15 cellular contexts compared by ENCODE assay signal in the genomic region with DNA sequence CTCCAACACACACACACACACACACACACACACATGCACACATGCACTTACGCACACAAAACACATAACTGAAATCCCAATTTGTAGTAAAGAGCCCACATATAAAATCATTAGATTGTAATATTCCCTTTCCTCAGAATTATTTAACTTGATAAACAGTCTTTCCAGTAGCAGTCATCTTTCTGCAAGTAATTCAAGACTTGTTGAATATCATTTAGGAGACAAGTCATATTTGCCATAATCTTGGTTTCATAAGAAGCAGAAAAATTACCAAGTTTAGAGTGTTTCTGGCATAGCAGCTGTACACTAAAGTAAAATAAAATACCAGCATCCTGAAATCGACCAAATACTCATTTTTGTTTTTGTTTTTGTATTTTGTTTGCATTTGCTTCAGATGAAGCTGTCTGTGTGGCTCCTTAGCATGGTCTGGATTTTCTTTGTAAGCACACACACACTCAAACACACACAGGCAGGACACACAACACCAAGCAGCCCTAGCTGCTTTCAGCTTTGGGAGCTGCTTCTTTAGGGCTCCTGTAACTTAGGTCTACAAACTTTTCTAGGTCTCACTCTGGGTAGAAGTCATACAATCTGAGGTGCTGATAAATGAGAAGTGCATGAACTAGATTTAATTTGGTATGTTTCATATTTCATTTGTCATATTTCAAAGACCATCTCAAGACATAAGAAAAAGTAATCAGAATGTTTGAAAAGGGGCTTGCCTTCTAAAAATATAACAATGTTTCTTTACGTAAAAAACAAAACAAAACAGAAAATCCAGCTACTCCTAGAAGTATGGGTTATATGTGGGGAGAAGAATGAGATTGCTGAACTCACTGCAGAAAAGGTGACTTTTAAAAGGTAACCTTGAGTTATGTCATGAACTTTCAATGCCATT. TPM values are rescaled to one million over a fixed set of nuclear protein-coding genes. Genes with fewer than 3 reads are reported as not detected.
DNase-seq lines count a peak whose midpoint lies in the region; TF ChIP-seq lines count a peak whose summit lies in the region.
"Had no signal": no experiment of that assay in that cellular context is flagged by ENCODE, and none has a peak within 500 bp of the region (broad histone marks: within the 10 kb centered on the region; RNA-seq: fewer than 3 reads in every experiment).

No MANE protein-coding gene starts in this region.

- peaks cover 5% of the 10 kb centered on the region for H3K27me3 Mint-ChIP-seq in endothelial cell (ENCODE audit: unreplicated experiment)

- H3K9ac ChIP-seq in mesendoderm (ENCODE audit: low read length) = peak overlapping the region; percentile 43

- no peaks in the 10 kb centered on the region for H3K9me3 ChIP-seq in vagina
- H3K9me3 ChIP-seq: colonic mucosa had no signal

- H3K4me1 Mint-ChIP-seq in endothelial cell (ENCODE audit: unreplicated experiment) = peaks cover 54% of the 10 kb centered on the region

- TF ChIP-seq POLR2A in vagina (IDR thresholded peaks at IDR 0.05) = no peak

- H3K4me1 ChIP-seq in mesendoderm (ENCODE audit: control insufficient read depth, low read depth, low read length) (peaks cover 7% of the 10 kb centered on the region), vagina (no peaks in the 10 kb centered on the region)
- H3K4me1 ChIP-seq: colonic mucosa had no signal

- no peak overlapping the region for H3K18ac ChIP-seq in mesendoderm (ENCODE audit: low read length)

- H3K4me2 ChIP-seq in mesendoderm (ENCODE audit: low read length) = peak overlapping the region; percentile 14

- H3K27me3 ChIP-seq in mesendoderm (ENCODE audit: insufficient read depth, low read length, poor library complexity) (no peaks in the 10 kb centered on the region), vagina (no peaks in the 10 kb centered on the region)

- H3K36me3 Mint-ChIP-seq in endothelial cell (ENCODE audit: low read depth, unreplicated experiment) = no peaks in the 10 kb centered on the region

- no CpG with 5 or more reads among the region's 3 CpGs for WGBS in mesendoderm (ENCODE audit: extremely low coverage, insufficient coverage, low lambda C conversion rate)

- H3K79me2 ChIP-seq in mesendoderm (ENCODE audit: control insufficient read depth, insufficient read depth, low read length) = peaks cover 68% of the 10 kb centered on the region

- intact Hi-C loops in vagina (cut with DNase I) = no loop called here

- H3K23ac ChIP-seq in mesendoderm (ENCODE audit: low read length) = no peak overlapping the region

- no peak overlapping the region for H2BK5ac ChIP-seq in mesendoderm (ENCODE audit: low read length)

- H3K36me3 ChIP-seq in mesendoderm (ENCODE audit: control insufficient read depth, insufficient read depth, low read length) (no peaks in the 10 kb centered on the region), vagina (no peaks in the 10 kb centered on the region)
- H3K36me3 ChIP-seq: colonic mucosa had no signal

- TF ChIP-seq CTCF in endothelial cell (IDR thresholded peaks at IDR 0.05; ENCODE audit: unreplicated experiment) (no peak), vagina (IDR thresholded peaks at IDR 0.05) (no peak)

- H4K8ac ChIP-seq in mesendoderm (ENCODE audit: low read depth, low read length) = no peak overlapping the region

- peaks cover 4% of the 10 kb centered on the region for H3K79me1 ChIP-seq in mesendoderm (ENCODE audit: low read length)

- DNase-seq in NCI-H82 (lab: John Stamatoyannopoulos, UW) = peak; percentile 48
- DNase-seq in NCI-H82 treated with DMSO at 0.1 percent for 48 hours (lab: John Stamatoyannopoulos, UW; ENCODE audit: unreplicated experiment) = no peak
- DNase-seq in endothelial cell (ENCODE audit: low spot score) = no peak
- no peak for DNase-seq in mesendoderm
- no peak for DNase-seq in vagina (ENCODE audit: extremely low spot score in 2 of 2)
- no peak for DNase-seq in HuH-7.5 (ENCODE audit: low spot score)
- DNase-seq in activated effector memory CD4-positive, alpha-beta T cell treated with anti-CD3 and anti-CD28 coated beads, Interleukin-2, amount 50 U/mL, for 16 hours = no peak
- no peak for DNase-seq in NCI-H2107 (lab: John Stamatoyannopoulos, UW)
- DNase-seq: 8988T; activated CD4-positive, CD25-positive, alpha-beta regulatory T cell; activated CD8-positive, alpha-beta memory T cell treated with anti-CD3 and anti-CD28 coated beads, Interleukin-2, amount 50 U/mL, for 48 hours; activated naive CD4-positive, alpha-beta T cell treated with anti-CD3 and anti-CD28 coated beads, Interleukin-2, amount 50 U/mL, for 16 hours; colonic mucosa; naive thymus-derived CD4-positive, alpha-beta T cell had no signal

- H3K27ac ChIP-seq in mesendoderm (ENCODE audit: low read depth, low read length) (no peak overlapping the region), vagina (peak overlapping the region; percentile 92)
- H3K27ac ChIP-seq: colonic mucosa, HL-60 had no signal

- H2BK120ac ChIP-seq in mesendoderm (ENCODE audit: low read depth, low read length) = no peak overlapping the region

- no peak overlapping the region for H2AK5ac ChIP-seq in mesendoderm (ENCODE audit: low read length)

- peak overlapping the region; percentile 79 for H3K27ac Mint-ChIP-seq in endothelial cell (ENCODE audit: unreplicated experiment)
- H3K27ac Mint-ChIP-seq: naive thymus-derived CD4-positive, alpha-beta T cell had no signal

- peak overlapping the region; percentile 45 for H3K56ac ChIP-seq in mesendoderm (ENCODE audit: low read length)

- no peaks in the 10 kb centered on the region for H3K9me3 Mint-ChIP-seq in endothelial cell (ENCODE audit: unreplicated experiment)

- H2BK15ac ChIP-seq in mesendoderm (replicated peaks; ENCODE audit: low read depth) = no peak overlapping the region

- no peak overlapping the region for H3K4ac ChIP-seq in mesendoderm (ENCODE audit: low read depth, low read length)

- H3K4me3 ChIP-seq in mesendoderm (ENCODE audit: low read length) (no peak overlapping the region), vagina (peak overlapping the region; percentile 56 to 67)
- H3K4me3 ChIP-seq: colonic mucosa had no signal

- H3K4me3 Mint-ChIP-seq in endothelial cell (ENCODE audit: unreplicated experiment) = peak overlapping the region; percentile 98

- no peak overlapping the region for H4K5ac ChIP-seq in mesendoderm (ENCODE audit: low read length)

RNA-seq across cellular contexts. Expression of gene SALL1, which starts 3.0 kb away (rescaled TPM):
- total RNA-seq in endothelial cell (ENCODE audit: unreplicated experiment) = 45.1 TPM
- 17.2 TPM for polyA plus RNA-seq in mesendoderm (2013, experiment 1 of 2)
- 17.7 TPM for polyA plus RNA-seq in mesendoderm (2013, experiment 2 of 2)
- 6.9 TPM for total RNA-seq in vagina
- total RNA-seq: naive thymus-derived CD4-positive, alpha-beta T cell had no signal
- polyA plus RNA-seq: naive thymus-derived CD4-positive, alpha-beta T cell had no signal
